In the genomic region with DNA sequence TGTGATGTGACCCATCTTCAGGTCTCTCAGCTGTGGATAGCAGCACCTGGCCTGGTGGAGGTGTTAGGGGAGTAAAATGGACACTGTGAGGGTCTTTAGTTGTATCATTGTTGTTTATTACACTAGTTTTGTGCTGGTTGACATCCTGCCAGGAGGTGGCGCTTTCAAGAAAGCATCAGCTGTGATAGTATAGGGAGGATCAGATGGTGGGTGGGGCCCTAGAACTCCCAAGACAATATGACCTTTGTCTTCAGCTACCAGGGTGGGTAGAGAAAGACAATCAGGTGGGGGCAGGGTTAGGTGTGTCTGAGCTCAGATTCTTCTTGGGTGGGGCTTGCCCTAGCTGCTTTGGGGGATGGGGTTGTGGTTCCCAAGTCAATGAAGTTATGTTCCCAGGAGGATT, we compare ENCODE assay signal across 9 cellular contexts.
DNase-seq lines count a peak whose midpoint lies in the region; ATAC-seq and TF ChIP-seq lines count a peak whose summit lies in the region.
"Had no signal": no experiment of that assay in that cellular context is flagged by ENCODE, and none has a peak within 500 bp of the region (broad histone marks: within the 10 kb centered on the region; RNA-seq: fewer than 3 reads in every experiment).

No MANE protein-coding gene starts in this region.

- no peaks in the 10 kb centered on the region for H3K9me2 ChIP-seq in PC-3 (replicated peaks; ENCODE audit: low read length)

- no peak for TF ChIP-seq CTCF in BE2C (IDR thresholded peaks at IDR 0.05; ENCODE audit: low read depth, low read length)
- TF ChIP-seq CTCF in PC-3 (conservative IDR thresholded peaks at IDR 0.05; ENCODE audit: low read depth, low read length) = peak; percentile 38; the same call in 1 of the 2 replicates
- TF ChIP-seq CTCF in foreskin keratinocyte (conservative IDR thresholded peaks at IDR 0.05) = peak; percentile 40

- no peaks in the 10 kb centered on the region for H4K20me1 ChIP-seq in PC-3 (ENCODE audit: low read length)

- CTCF ChIA-PET in PC-3 (lab: Charles Lee) = no interaction called here

- H3K4me1 ChIP-seq in BE2C (no peaks in the 10 kb centered on the region), PC-3 (ENCODE audit: insufficient read depth, low read length) (no peaks in the 10 kb centered on the region), foreskin keratinocyte (no peaks in the 10 kb centered on the region)

- DNase-seq in BE2C (peak; percentile 2), ELF-1 (ENCODE audit: low read depth, low spot score) (peak; percentile 63), PC-3 (peak; percentile 19), foreskin keratinocyte (peak in 1 of 2 donors; percentile 14), HuH-7 (ENCODE audit: low spot score) (no peak), MG63 (no peak), DMS79 treated with DMSO at 0.1 percent for 48 hours (lab: John Stamatoyannopoulos, UW) (no peak)
- DNase-seq: anterior cingulate cortex had no signal

- H3K9ac ChIP-seq in PC-3 (ENCODE audit: low read length) = no peak overlapping the region

- H3K9me3 ChIP-seq in BE2C (no peaks in the 10 kb centered on the region), PC-3 (ENCODE audit: low read length) (no peaks in the 10 kb centered on the region), MG63 (no peaks in the 10 kb centered on the region)

- BruUV-seq in PC-3 (replicated peaks; lab: Mats Ljungman, UMichigan) = no TSS peak

- H3K79me2 ChIP-seq in PC-3 (ENCODE audit: low read length) = no peaks in the 10 kb centered on the region

- no peak overlapping the region for H3K4me3 ChIP-seq in BE2C (ENCODE audit: low read depth, low read length)
- no peak overlapping the region for H3K4me3 ChIP-seq in PC-3 (ENCODE audit: low read length)
- H3K4me3 ChIP-seq in MG63 = no peak overlapping the region
- H3K4me3 ChIP-seq: skin epidermis had no signal

- intact Hi-C loops in PC-3 (cut with micrococcal nuclease) = no loop called here

- ATAC-seq in PC-3 (no peak), foreskin keratinocyte (peak; percentile 16)

- no peaks in the 10 kb centered on the region for H3F3A ChIP-seq in PC-3 (ENCODE audit: low read length, unreplicated experiment)

- no peak overlapping the region for H2AFZ ChIP-seq in PC-3 (ENCODE audit: low read length)

- H3K36me3 ChIP-seq in BE2C = no peaks in the 10 kb centered on the region
- no peaks in the 10 kb centered on the region for H3K36me3 ChIP-seq in PC-3 (ENCODE audit: low read depth, low read length)
- H3K36me3 ChIP-seq in MG63 = no peaks in the 10 kb centered on the region

- H3K27ac ChIP-seq in PC-3 (ENCODE audit: low read length) = no peak overlapping the region
- H3K27ac ChIP-seq in foreskin keratinocyte = no peak overlapping the region
- H3K27ac ChIP-seq: skin epidermis had no signal

- POLR2A ChIA-PET in PC-3 (lab: Charles Lee; ENCODE audit: unreplicated experiment) = no interaction called here

- H3K27me3 ChIP-seq in BE2C (no peaks in the 10 kb centered on the region), PC-3 (ENCODE audit: low read length) (no peaks in the 10 kb centered on the region), foreskin keratinocyte (no peaks in the 10 kb centered on the region), MG63 (no peaks in the 10 kb centered on the region)

- H3K4me2 ChIP-seq in PC-3 (ENCODE audit: low read length) = no peak overlapping the region

Comparison
In these comparisons a context has a peak if more than half of its experiments do, and no peak if none do; other contexts are left out.
1. DNase-seq: peak in BE2C (single experiment), ELF-1 (single experiment) and PC-3 (single experiment); none in HuH-7 (single experiment), MG63 (single experiment) and DMS79 treated with DMSO at 0.1 percent for 48 hours (single experiment).